ENCODE assay signal across 7 cellular contexts in the genomic region with DNA sequence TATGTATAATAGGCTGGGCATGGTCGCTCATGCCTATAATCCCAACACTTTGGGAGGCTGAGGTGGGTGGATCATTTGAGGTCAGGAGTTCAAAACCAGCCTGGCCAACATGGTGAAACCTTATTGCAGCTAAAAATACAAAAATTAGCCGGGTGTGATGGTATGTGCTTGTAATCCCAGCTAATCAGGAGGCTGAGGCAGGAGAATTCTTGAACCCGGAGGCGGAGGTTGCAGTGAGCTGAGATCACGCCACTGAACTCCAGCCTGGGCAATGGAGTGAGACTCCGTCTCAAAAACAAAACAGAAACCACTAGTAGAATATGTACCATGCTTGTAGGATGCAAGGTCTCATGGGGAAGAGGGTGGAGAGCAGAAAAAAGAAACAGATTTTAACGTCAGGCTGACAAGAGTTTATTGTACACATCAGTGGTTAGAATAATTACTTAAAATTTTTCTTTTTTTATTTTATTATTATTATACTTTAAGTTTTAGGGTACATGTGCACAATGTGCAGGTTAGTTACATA.
A peak's percentile ranks its signal among the peaks of the same experiment; 100 is the strongest.
DNase-seq lines count a peak whose midpoint lies in the region; ATAC-seq and TF ChIP-seq lines count a peak whose summit lies in the region.
"Not testable (repeated sequence)": the region's sequence is repeated elsewhere in the genome, so short reads cannot be mapped to it uniquely, and the experiment has no call there.

No MANE protein-coding gene starts in this region.

- peak; percentile 38 for ATAC-seq in GM19023 (IDR thresholded peaks at IDR 0.05; ENCODE audit: unreplicated experiment)
- ATAC-seq in GM21423 (IDR thresholded peaks at IDR 0.05; ENCODE audit: unreplicated experiment): peak; percentile 45
- peak; percentile 41 for ATAC-seq in HG02588 (IDR thresholded peaks at IDR 0.05; ENCODE audit: unreplicated experiment)
- ATAC-seq in HG03066 (IDR thresholded peaks at IDR 0.05; ENCODE audit: low read depth, unreplicated experiment): peak; percentile 42
- peak; percentile 50 for ATAC-seq in HG03521 (IDR thresholded peaks at IDR 0.05; ENCODE audit: unreplicated experiment)

- not testable (repeated sequence) for TF ChIP-seq CTCF in GM13977 (IDR thresholded peaks at IDR 0.05; ENCODE audit: extremely low read depth, insufficient read depth, missing control alignments)

- DNase-seq in GM13977 (ENCODE audit: low spot score) (peak; percentile 39), islet precursor cell (peak; percentile 26)

- in situ Hi-C loops in GM13977 (cut with MboI; ENCODE audit: low pct_unique_long_range_greater_than_20kb, low sequenced_read_pairs, unreplicated experiment): not testable (repeated sequence)

Comparison
In these comparisons a context has a peak if more than half of its experiments do, and no peak if none do; other contexts are left out.
1. Peak in every context shown above with its lines: DNase-seq and ATAC-seq.